ENCODE assay signal across 20 cellular contexts in genomic region chr6:113967777-113968176, GRCh38. TPM values are rescaled to one million over a fixed set of nuclear protein-coding genes. Genes with fewer than 3 reads are reported as not detected.
DNase-seq lines count a peak whose midpoint lies in the region; ATAC-seq, FAIRE-seq and TF ChIP-seq lines count a peak whose summit lies in the region.
"Had no signal": no experiment of that assay in that cellular context is flagged by ENCODE, and none has a peak within 500 bp of the region (broad histone marks: within the 10 kb centered on the region; RNA-seq: fewer than 3 reads in every experiment).

No MANE protein-coding gene starts in this region.

- ATAC-seq in GM12878: no peak
- no peak for ATAC-seq in HG03571 (IDR thresholded peaks at IDR 0.05; ENCODE audit: unreplicated experiment)
- ATAC-seq: psoas muscle, T-cell had no signal

- no peak for TF ChIP-seq POLR2A in GM12878 (IDR thresholded peaks at IDR 0.05; ENCODE audit: low read depth, low read length)

- no peak for FAIRE-seq in GM12878 (lab: Jason Lieb, UNC)
- FAIRE-seq: RCC 7860 had no signal

- H2AFZ ChIP-seq in GM12878 (ENCODE audit: control insufficient read depth, low read depth, low read length): no peak overlapping the region

- peaks cover 71% of the 10 kb centered on the region for H3K79me2 ChIP-seq in GM12878 (ENCODE audit: control insufficient read depth, insufficient read depth, low read length)

- TF ChIP-seq EP300 in GM12878 (IDR thresholded peaks at IDR 0.05; ENCODE audit: borderline replicate concordance in 1 of 2, control insufficient read depth in 1 of 2, low read depth in 2 of 2, low read length in 2 of 2): no peak

- peak overlapping the region; percentile 31 for H3K27ac Mint-ChIP-seq in nephron progenitor cell
- H3K27ac Mint-ChIP-seq: T-cell had no signal

- H3K4me3 ChIP-seq in GM12878: peak overlapping the region; percentile 26; the same call in 1 of the 2 replicates
- H3K4me3 ChIP-seq: adrenal gland, tibial artery had no signal

- no peaks in the 10 kb centered on the region for H3K27me3 ChIP-seq in GM12878 (replicated peaks in 1 of 2; ENCODE audit: control insufficient read depth in 2 of 2, insufficient read depth in 2 of 2, low read length in 1 of 2)
- H3K27me3 ChIP-seq: adrenal gland, tibial artery had no signal

- H3K9me3 Mint-ChIP-seq in nephron progenitor cell: peaks cover 44% of the 10 kb centered on the region
- H3K9me3 Mint-ChIP-seq: CD8-positive, alpha-beta memory T cell; T-cell had no signal

- WGBS in GM12878 (ENCODE audit: insufficient coverage, insufficient replicate concordance, low lambda C conversion rate, missing lambda C conversion rate): 67% methylated on average over 3 of the region's 3 CpGs

- H3K9me3 ChIP-seq in GM12878 (replicated peaks; ENCODE audit: control insufficient read depth, insufficient read depth, low read length): no peaks in the 10 kb centered on the region
- H3K9me3 ChIP-seq: adrenal gland, psoas muscle, tibial artery had no signal

- H4K20me1 ChIP-seq in GM12878 (ENCODE audit: control insufficient read depth, insufficient read depth): no peaks in the 10 kb centered on the region

- CTCF ChIA-PET in HEK293T (lab: Yijun Ruan, JAX) (no interaction called here), GM12878 (lab: Yijun Ruan, JAX) (interaction anchor here (1.1 to 1.5 kb wide), 5 partner anchors 9 to 661 kb away, joined by 3 to 4 read pairs (median 3); no protein-coding TSS in a partner anchor)

- POLR2A ChIA-PET in HEK293T (lab: Yijun Ruan, JAX) (interaction anchor here (1.3 kb wide), 1 partner anchor 9 kb away, joined by 4 read pairs; no protein-coding TSS in a partner anchor), GM12878 (lab: Charles Lee) (interaction anchor here (0.7 kb wide), 1 partner anchor 30 kb away, joined by 3 read pairs; no protein-coding TSS in a partner anchor)

- H3K4me1 Mint-ChIP-seq in nephron progenitor cell: peaks cover 29% of the 10 kb centered on the region

- no peak for TF ChIP-seq RAD21 in GM12878 (IDR thresholded peaks at IDR 0.05; ENCODE audit: insufficient read depth, low read depth, low read length)

- in situ Hi-C loops in GM12878 (cut with MboI): no loop called here

- BruUV-seq in GM12878 (replicated peaks; lab: Mats Ljungman, UMichigan): no TSS peak

- no peaks in the 10 kb centered on the region for H3K27me3 Mint-ChIP-seq in nephron progenitor cell (ENCODE audit: low read depth, poor library complexity)
- H3K27me3 Mint-ChIP-seq: T-cell had no signal

- peaks cover 63% of the 10 kb centered on the region for H3K36me3 Mint-ChIP-seq in nephron progenitor cell (ENCODE audit: low read depth)
- H3K36me3 Mint-ChIP-seq: T-cell had no signal

- RAD21 ChIA-PET in GM12878 (lab: Charles Lee; ENCODE audit: unreplicated experiment): interaction anchor here (0.7 kb wide), 1 partner anchor 16 kb away, joined by 3 read pairs; no protein-coding TSS in a partner anchor

- H3K4me2 ChIP-seq in GM12878 (ENCODE audit: control insufficient read depth, insufficient read depth): 0 out of 2 replicates have a peak overlapping the region, but pooled peaks have one; percentile 3

- DNase-seq in DMS 273 (lab: John Stamatoyannopoulos, UW; ENCODE audit: unreplicated experiment): peak; percentile 11
- no peak for DNase-seq in DMS 273 treated with DMSO at 0.1 percent for 48 hours (lab: John Stamatoyannopoulos, UW)
- DNase-seq in HEK293T (ENCODE audit: extremely low spot score): no peak
- no peak for DNase-seq in GM12878 (ENCODE audit: low read depth, low spot score)
- DNase-seq in nephron progenitor cell: no peak
- DNase-seq in NCI-H345 (lab: John Stamatoyannopoulos, UW): no peak
- DNase-seq in SIG-M5 treated with dmso at 0.1 percent for 504 hours (lab: John Stamatoyannopoulos, UW; ENCODE audit: unreplicated experiment): no peak
- DNase-seq: activated CD8-positive, alpha-beta memory T cell treated with anti-CD3 and anti-CD28 coated beads, Interleukin-2, amount 50 U/mL, for 48 hours; adrenal gland; CD8-positive, alpha-beta memory T cell; GDM1; NCI-H226; psoas muscle; stimulated activated CD4-positive, alpha-beta T cell treated with anti-CD3 and anti-CD28 coated beads, Interleukin-2, amount 100 ng/mL, for 24 hours; stimulated activated CD8-positive, alpha-beta memory T cell treated with anti-CD3 and anti-CD28 coated beads, Interleukin-4, amount 100 ng/mL, for 48 hours; T-cell; tibial artery had no signal

- intact Hi-C loops in GM12878 (cut with micrococcal nuclease; ENCODE audit: unreplicated experiment): loop anchor here (10.0 kb wide), 1 partner anchor 323 kb away; no protein-coding TSS in a partner anchor

- SMC1A ChIA-PET in GM12878 (lab: Charles Lee; ENCODE audit: uncharacterized antibody, unreplicated experiment): interaction anchor here (1.3 to 2.7 kb wide), 2 partner anchors 9 to 11 kb away, joined by 3 to 25 read pairs; no protein-coding TSS in a partner anchor

- H3K4me3 Mint-ChIP-seq in nephron progenitor cell: peak overlapping the region; percentile 96

- no peaks in the 10 kb centered on the region for H3K36me3 ChIP-seq in GM12878 (ENCODE audit: control insufficient read depth in 2 of 2, insufficient read depth in 2 of 2, low read length in 1 of 2)
- H3K36me3 ChIP-seq: adrenal gland, tibial artery had no signal

- H3K9ac ChIP-seq in GM12878 (ENCODE audit: control insufficient read depth, insufficient read depth, low read length): no peak overlapping the region

- TF ChIP-seq CTCF in GM12878 (IDR thresholded peaks at IDR 0.05 in 2 of 3, conservative IDR thresholded peaks at IDR 0.05 in 1 of 3; ENCODE audit: control insufficient read depth in 2 of 3, extremely low read depth in 1 of 3, insufficient read depth in 1 of 3, low read depth in 3 of 3, low read length in 3 of 3) (no peak), nephron progenitor cell (IDR thresholded peaks at IDR 0.05) (no peak)

- no peaks in the 10 kb centered on the region for H3K4me1 ChIP-seq in GM12878 (ENCODE audit: control insufficient read depth, insufficient read depth, low read length)

- H3K27ac ChIP-seq in GM12878 (ENCODE audit: control insufficient read depth, insufficient read depth): no peak overlapping the region
- H3K27ac ChIP-seq: 22Rv1, adrenal gland, psoas muscle, tibial artery had no signal

TF ChIP-seq in HEK293T, 16 proteins besides CTCF, POLR2A, EP300 and RAD21:
- no peak for TF ChIP-seq ARNT (IDR thresholded peaks at IDR 0.05)
- TF ChIP-seq, protein P1, sequence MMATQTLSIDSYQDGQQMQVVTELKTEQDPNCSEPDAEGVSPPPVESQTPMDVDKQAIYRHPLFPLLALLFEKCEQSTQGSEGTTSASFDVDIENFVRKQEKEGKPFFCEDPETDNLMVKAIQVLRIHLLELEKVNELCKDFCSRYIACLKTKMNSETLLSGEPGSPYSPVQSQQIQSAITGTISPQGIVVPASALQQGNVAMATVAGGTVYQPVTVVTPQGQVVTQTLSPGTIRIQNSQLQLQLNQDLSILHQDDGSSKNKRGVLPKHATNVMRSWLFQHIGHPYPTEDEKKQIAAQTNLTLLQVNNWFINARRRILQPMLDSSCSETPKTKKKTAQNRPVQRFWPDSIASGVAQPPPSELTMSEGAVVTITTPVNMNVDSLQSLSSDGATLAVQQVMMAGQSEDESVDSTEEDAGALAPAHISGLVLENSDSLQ (IDR thresholded peaks at IDR 0.05): peak; percentile 82

TF ChIP-seq in GM12878, 131 proteins besides CTCF, POLR2A, EP300 and RAD21 (continues in another document):
- TF ChIP-seq, protein P1 (IDR thresholded peaks at IDR 0.05): peak; percentile 64
- no peak for TF ChIP-seq ZZZ3 (IDR thresholded peaks at IDR 0.05; ENCODE audit: control insufficient read depth, insufficient read length, low read depth)
- TF ChIP-seq CREM (IDR thresholded peaks at IDR 0.05; ENCODE audit: low read depth): no peak
- TF ChIP-seq, protein P2, sequence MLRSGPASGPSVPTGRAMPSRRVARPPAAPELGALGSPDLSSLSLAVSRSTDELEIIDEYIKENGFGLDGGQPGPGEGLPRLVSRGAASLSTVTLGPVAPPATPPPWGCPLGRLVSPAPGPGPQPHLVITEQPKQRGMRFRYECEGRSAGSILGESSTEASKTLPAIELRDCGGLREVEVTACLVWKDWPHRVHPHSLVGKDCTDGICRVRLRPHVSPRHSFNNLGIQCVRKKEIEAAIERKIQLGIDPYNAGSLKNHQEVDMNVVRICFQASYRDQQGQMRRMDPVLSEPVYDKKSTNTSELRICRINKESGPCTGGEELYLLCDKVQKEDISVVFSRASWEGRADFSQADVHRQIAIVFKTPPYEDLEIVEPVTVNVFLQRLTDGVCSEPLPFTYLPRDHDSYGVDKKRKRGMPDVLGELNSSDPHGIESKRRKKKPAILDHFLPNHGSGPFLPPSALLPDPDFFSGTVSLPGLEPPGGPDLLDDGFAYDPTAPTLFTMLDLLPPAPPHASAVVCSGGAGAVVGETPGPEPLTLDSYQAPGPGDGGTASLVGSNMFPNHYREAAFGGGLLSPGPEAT (IDR thresholded peaks at IDR 0.05; ENCODE audit: low read depth): no peak
- TF ChIP-seq SIX5 (IDR thresholded peaks at IDR 0.05; ENCODE audit: low read depth, low read length, severe bottlenecking): no peak
- TF ChIP-seq MTA2 (IDR thresholded peaks at IDR 0.05; ENCODE audit: low read depth): no peak

RNA-seq across cellular contexts. Expression of gene HDAC2, which starts 3.2 kb away (rescaled TPM):
- 73.8 and 74.9 TPM in 2 replicates for total RNA-seq in GM12878 (2013; cell fraction: nucleolus; rRNA removed)
- 40.4 and 49.5 TPM in 2 replicates for total RNA-seq in GM12878 (2014; rRNA removed)
- 87.0 and 89.1 TPM in 2 replicates for total RNA-seq in GM12878 (2014; rRNA removed; fragmentation: Illumina TruSeq; extraction: Trizol)
- total RNA-seq in GM12878 (2021): 99.5 and 104 TPM in 2 replicates
- polyA plus RNA-seq in GM12878 (2011; ENCODE audit: low read depth): 33.5 TPM
- 210 and 255 TPM in 2 replicates for polyA plus RNA-seq in GM12878 (2011; rRNA removed)
- polyA plus RNA-seq in GM12878 (2011; cell fraction: cytosol; rRNA removed): 69.5 and 102 TPM in 2 replicates
- polyA plus RNA-seq in GM12878 (2011; cell fraction: nucleus; rRNA removed): 48.0 and 64.8 TPM in 2 replicates
- polyA plus RNA-seq in GM12878 (2012): 69.4 and 98.7 TPM in 2 replicates
- polyA plus RNA-seq in GM12878 (2014; fragmentation: Illumina TruSeq; extraction: Trizol): 130 and 154 TPM in 2 replicates
- polyA plus RNA-seq in GM12878 (2014; fragmentation: Nextera tagmentation; extraction: Ambion mirVana): 10 to 100 TPM; 45.3 to 88.7 TPM
- 120 and 129 TPM in 2 replicates for polyA plus RNA-seq in GM12878 (2014; rRNA removed)
- 100 to 1,000 TPM; 157 to 158 TPM for polyA plus RNA-seq in GM12878 (2016; fragmentation: Nextera tagmentation; extraction: Ambion mirVana)
- 131 and 274 TPM in 2 replicates for polyA minus RNA-seq in GM12878 (2011; rRNA and poly(A)+ RNA removed)
- polyA minus RNA-seq in GM12878 (2011; cell fraction: cytosol; rRNA and poly(A)+ RNA removed): 40.1 and 64.0 TPM in 2 replicates
- polyA minus RNA-seq in GM12878 (2011; cell fraction: nucleus; rRNA and poly(A)+ RNA removed): 28.5 and 58.1 TPM in 2 replicates
